Comparison of ENCODE assay signal across 18 cellular contexts in the genomic region with DNA sequence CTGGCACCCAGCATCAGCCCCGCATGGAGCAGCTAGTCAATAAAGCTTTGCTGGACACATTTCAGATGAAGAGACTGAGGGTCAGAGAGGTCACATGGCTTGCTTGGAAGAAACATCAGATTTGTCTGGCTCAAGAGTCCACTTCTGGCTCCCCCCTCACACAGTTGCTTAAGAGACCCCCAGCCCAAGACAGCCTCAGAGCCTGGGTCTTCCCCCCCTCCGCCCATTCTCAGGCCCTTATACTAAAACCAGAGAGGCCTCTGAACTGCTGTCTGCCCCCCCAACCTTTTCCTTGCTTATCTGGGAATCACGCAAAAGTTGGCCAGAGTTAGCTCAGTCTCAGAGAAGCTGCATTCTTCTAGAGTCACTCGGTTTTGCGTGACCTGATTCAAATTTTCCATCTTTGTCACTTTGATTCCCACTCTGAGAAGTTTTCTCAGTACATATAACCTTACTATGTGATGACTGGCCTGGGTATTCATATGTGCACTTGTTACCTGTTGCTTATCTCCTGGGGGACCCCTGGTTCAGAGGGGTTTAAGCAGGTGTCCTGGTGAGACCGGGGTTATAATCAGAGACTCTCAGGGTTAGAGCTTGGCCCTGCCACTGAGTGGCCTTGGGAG.
DNase-seq lines count a peak whose midpoint lies in the region; ATAC-seq, FAIRE-seq and TF ChIP-seq lines count a peak whose summit lies in the region.
"Had no signal": no experiment of that assay in that cellular context is flagged by ENCODE, and none has a peak within 500 bp of the region (broad histone marks: within the 10 kb centered on the region; RNA-seq: fewer than 3 reads in every experiment).

No MANE protein-coding gene starts in this region.

- DNase-seq in M059J (ENCODE audit: low read depth), result peak; percentile 20
- no peak for DNase-seq in heart right ventricle
- peak in 1 of 2 donors; percentile 29 for DNase-seq in psoas muscle
- no peak for DNase-seq in stimulated activated CD4-positive, alpha-beta T cell treated with anti-CD3 and anti-CD28 coated beads, Interleukin-15, amount 100 ng/mL, for 24 hours
- no peak for DNase-seq in HUDEP-2 (lab: John Stamatoyannopoulos, UW; ENCODE audit: unreplicated experiment in 76 of 76)
- DNase-seq in RCC 7860 (ENCODE audit: low spot score), result no peak
- DNase-seq: DMS79, KBM-7, NCI-H1417 treated with DMSO at 0.1 percent for 48 hours, NCI-H446 had no signal

- 0 out of 2 replicates have a peak overlapping the region, but pooled peaks have one; percentile 31 for H3K27ac ChIP-seq in BLaER1
- H3K27ac ChIP-seq in heart right ventricle, result peak overlapping the region in 7 of 10 donors; percentile 3 to 94 (median 54)
- peak overlapping the region; percentile 33 for H3K27ac ChIP-seq in psoas muscle
- H3K27ac ChIP-seq: BLaER1 treated with 17β-estradiol and CSF1 and Interleukin-3, amounts not matched to agents 10 nM and 100 nM; neutrophil had no signal

- 49 to 51% methylated on average over 6 of the region's 6 CpGs for WGBS in heart right ventricle, 2 donors
- 63 to 65% (median 64%) methylated on average over 6 of the region's 6 CpGs for WGBS in psoas muscle, 3 donors

- H4K20me1 ChIP-seq in BLaER1, result no peaks in the 10 kb centered on the region
- H4K20me1 ChIP-seq: BLaER1 treated with 17β-estradiol and CSF1 and Interleukin-3, amounts not matched to agents 10 nM and 100 nM had no signal

- H3K36me3 ChIP-seq in BLaER1, result no peaks in the 10 kb centered on the region
- no peaks in the 10 kb centered on the region for H3K36me3 ChIP-seq in heart right ventricle
- H3K36me3 ChIP-seq in psoas muscle (ENCODE audit: insufficient read depth in 1 of 2, low read depth in 1 of 2), result no peaks in the 10 kb centered on the region
- H3K36me3 ChIP-seq: BLaER1 treated with 17β-estradiol and CSF1 and Interleukin-3, amounts not matched to agents 10 nM and 100 nM; neutrophil had no signal

- no peak for FAIRE-seq in RCC 7860 (lab: Jason Lieb, UNC)
- FAIRE-seq: TTC549 had no signal

- 0 out of 2 replicates have a peak overlapping the region, but pooled peaks have one; percentile 18 for H3K4me2 ChIP-seq in BLaER1
- H3K4me2 ChIP-seq: smooth muscle cell had no signal

- H3K4me1 ChIP-seq in BLaER1 (peaks cover 69% of the 10 kb centered on the region), heart right ventricle (peaks cover 27 to 68% (median 55%) of the 10 kb centered on the region in 9 donors), psoas muscle (peaks cover 20% of the 10 kb centered on the region)

- no peaks in the 10 kb centered on the region for H3K27me3 ChIP-seq in BLaER1
- H3K27me3 ChIP-seq in heart right ventricle, result no peaks in the 10 kb centered on the region
- no peaks in the 10 kb centered on the region for H3K27me3 ChIP-seq in psoas muscle (ENCODE audit: insufficient read depth in 3 of 3, low read length in 2 of 3)
- H3K27me3 ChIP-seq: BLaER1 treated with 17β-estradiol and CSF1 and Interleukin-3, amounts not matched to agents 10 nM and 100 nM had no signal

- H3K9ac ChIP-seq in BLaER1, result no peak overlapping the region; the same call in 1 of the 2 replicates

- no peak overlapping the region for H3K4me3 ChIP-seq in BLaER1
- H3K4me3 ChIP-seq in heart right ventricle, result no peak overlapping the region
- no peak overlapping the region for H3K4me3 ChIP-seq in psoas muscle
- H3K4me3 ChIP-seq: BLaER1 treated with 17β-estradiol and CSF1 and Interleukin-3, amounts not matched to agents 10 nM and 100 nM; lung; smooth muscle cell had no signal

- H3K9me3 ChIP-seq in BLaER1 (no peaks in the 10 kb centered on the region), heart right ventricle (no peaks in the 10 kb centered on the region), psoas muscle (no peaks in the 10 kb centered on the region)
- H3K9me3 ChIP-seq: BLaER1 treated with 17β-estradiol and CSF1 and Interleukin-3, amounts not matched to agents 10 nM and 100 nM; neutrophil had no signal

- intact Hi-C loops in heart right ventricle (cut with DNase I), result loop anchor here in 6 of 10 donors (5.0 to 10.0 kb wide), 7 partner anchors 84 to 291 kb away; partner anchors contain the start of gene IER5L (in 2 of the 6)
- intact Hi-C loops in psoas muscle (cut with DNase I), result no loop called here

- TF ChIP-seq CTCF in heart right ventricle (IDR thresholded peaks at IDR 0.05), result no peak
- no peak for TF ChIP-seq CTCF in psoas muscle (IDR thresholded peaks at IDR 0.05)

- ATAC-seq in heart right ventricle (no peak), psoas muscle (no peak), GM21576 (IDR thresholded peaks at IDR 0.05; ENCODE audit: unreplicated experiment) (no peak)
- ATAC-seq: HCT116 had no signal

Comparison
In these comparisons a context has a peak if more than half of its experiments do, and no peak if none do; other contexts are left out.
1. intact Hi-C loops: an anchor here in heart right ventricle (5.0 to 10.0 kb wide); none called in psoas muscle.